Comparison of ENCODE assay signal across 16 cellular contexts in the genomic region with DNA sequence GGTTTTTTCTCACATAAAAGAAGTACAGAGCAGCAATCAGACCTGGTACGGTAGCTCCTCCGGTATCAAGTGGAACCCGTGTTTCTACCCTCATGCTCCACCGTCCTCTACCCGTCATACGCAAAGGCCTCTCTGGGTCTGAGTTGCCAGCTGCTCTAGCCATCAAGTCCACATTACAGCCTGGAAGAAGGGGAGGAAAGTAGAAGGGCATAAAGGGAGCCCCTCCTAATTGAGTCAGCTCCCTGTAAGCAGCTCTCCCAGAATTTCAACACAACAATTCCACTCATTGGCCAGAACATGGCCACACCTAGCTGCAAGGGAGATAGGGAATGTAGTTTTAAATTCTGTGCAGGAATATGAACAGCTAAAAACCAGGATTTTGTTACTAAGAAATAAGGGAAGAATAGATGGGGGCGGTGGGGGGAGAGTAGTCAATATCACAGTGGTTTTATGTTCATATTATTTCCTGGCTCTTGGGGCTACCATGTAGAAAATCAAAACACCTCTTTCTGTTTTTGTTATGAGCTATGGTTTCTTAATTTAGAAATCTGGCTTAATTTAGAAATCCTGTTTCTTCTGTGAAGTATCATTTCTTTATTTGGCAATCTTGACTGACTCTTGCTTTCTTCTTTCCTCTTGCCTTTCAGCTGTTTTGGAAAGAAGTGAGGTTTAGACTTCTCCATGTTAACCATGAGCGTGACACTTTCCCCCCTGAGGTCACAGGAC.
A peak's percentile ranks its signal among the peaks of the same experiment; 100 is the strongest.
DNase-seq lines count a peak whose midpoint lies in the region; ATAC-seq and TF ChIP-seq lines count a peak whose summit lies in the region.
"Had no signal": no experiment of that assay in that cellular context is flagged by ENCODE, and none has a peak within 500 bp of the region (broad histone marks: within the 10 kb centered on the region; RNA-seq: fewer than 3 reads in every experiment).

No MANE protein-coding gene starts in this region.

- H3K4me3 ChIP-seq in coronary artery = peak overlapping the region; percentile 65
- H3K4me3 ChIP-seq in left lung = no peak overlapping the region
- H3K4me3 ChIP-seq in A673 (ENCODE audit: low read depth, low read length, poor library complexity, severe bottlenecking) = no peak overlapping the region
- H3K4me3 ChIP-seq: HAP-1 had no signal

- H3K27ac ChIP-seq in coronary artery (peak overlapping the region; percentile 88 to 91), left lung (no peak overlapping the region), A673 (ENCODE audit: low read depth, low read length, poor library complexity, severe bottlenecking) (no peak overlapping the region)

- H3K27me3 ChIP-seq in left lung (no peaks in the 10 kb centered on the region), A673 (replicated peaks; ENCODE audit: insufficient read depth, low read depth, low read length, poor library complexity) (no peaks in the 10 kb centered on the region)

- ATAC-seq in GM21360 (IDR thresholded peaks at IDR 0.05; ENCODE audit: unreplicated experiment) (peak; percentile 42), left lung (peak; percentile 15), GM18870 (IDR thresholded peaks at IDR 0.05; ENCODE audit: unreplicated experiment) (no peak)

- DNase-seq in coronary artery (ENCODE audit: low spot score) = peak; percentile 75
- no peak for DNase-seq in left lung
- DNase-seq in superior temporal gyrus (ENCODE audit: extremely low spot score) = peak; percentile 37
- DNase-seq in RKO (ENCODE audit: low spot score) = no peak
- no peak for DNase-seq in HUDEP-2 (lab: John Stamatoyannopoulos, UW; ENCODE audit: unreplicated experiment in 76 of 76)
- no peak for DNase-seq in A673 (ENCODE audit: low spot score)
- DNase-seq: activated CD4-positive, alpha-beta memory T cell treated with anti-CD3 and anti-CD28 coated beads, Interleukin-2, amount 10 ng/mL, durations not matched to agents 7 days and 5 days; activated T-cell treated with anti-CD3 and anti-CD28 coated beads, Interleukin-2, amount 50 U/mL, for 48 hours; midbrain; NCI-H2081 treated with DMSO at 0.1 percent for 48 hours; NCI-H748 treated with DMSO at 0.1 percent for 48 hours; small intestine; SW 1271 had no signal

- H3K36me3 ChIP-seq in left lung = no peaks in the 10 kb centered on the region
- no peaks in the 10 kb centered on the region for H3K36me3 ChIP-seq in A673 (ENCODE audit: insufficient read depth, low read length, poor library complexity, severe bottlenecking)
- H3K36me3 ChIP-seq: HAP-1 had no signal

- CTCF ChIA-PET in A673 (lab: Charles Lee) = no interaction called here

- intact Hi-C loops in left lung (cut with DNase I) (no loop called here), A673 (cut with micrococcal nuclease; ENCODE audit: unreplicated experiment) (no loop called here)

- POLR2A ChIA-PET in A673 (lab: Charles Lee; ENCODE audit: low non-redundant PET) = interaction anchor here (0.6 kb wide), 2 partner anchors 31 to 335 kb away, joined by 3 to 7 read pairs; no protein-coding TSS in a partner anchor

- H3K4me1 ChIP-seq in left lung (no peaks in the 10 kb centered on the region), A673 (ENCODE audit: insufficient read depth, low read length, poor library complexity, severe bottlenecking) (no peaks in the 10 kb centered on the region)

- TF ChIP-seq CTCF in coronary artery (IDR thresholded peaks at IDR 0.05) (no peak), left lung (IDR thresholded peaks at IDR 0.05) (no peak), A673 (conservative IDR thresholded peaks at IDR 0.05; ENCODE audit: low read depth, low read length) (no peak)

- H3K9me3 ChIP-seq in left lung = no peaks in the 10 kb centered on the region
- no peaks in the 10 kb centered on the region for H3K9me3 ChIP-seq in A673 (ENCODE audit: low read depth, low read length, poor library complexity, severe bottlenecking)
- H3K9me3 ChIP-seq: HAP-1 had no signal

- BruUV-seq in A673 (replicated peaks; lab: Mats Ljungman, UMichigan) = no TSS peak

Comparison
In these comparisons a context has a peak if more than half of its experiments do, and no peak if none do; other contexts are left out.
1. DNase-seq: peak in coronary artery (single experiment) and superior temporal gyrus (single experiment); none in left lung (0 of 2), RKO (single experiment), HUDEP-2 (0 of 76) and A673 (single experiment).
2. H3K27ac ChIP-seq: peak in coronary artery (2 of 2); none in left lung (0 of 2) and A673 (single experiment).